Comparison of ENCODE assay signal across 27 cellular contexts in genomic region chr1:205756552-205756951, GRCh38.
DNase-seq lines count a peak whose midpoint lies in the region; TF ChIP-seq lines count a peak whose summit lies in the region.
"Had no signal": no experiment of that assay in that cellular context is flagged by ENCODE, and none has a peak within 500 bp of the region (broad histone marks: within the 10 kb centered on the region; RNA-seq: fewer than 3 reads in every experiment).

No MANE protein-coding gene starts in this region.

- POLR2A ChIA-PET in HEK293 (lab: Yijun Ruan, JAX): no interaction called here

- no peaks in the 10 kb centered on the region for H3K36me3 ChIP-seq in HEK293 (ENCODE audit: control insufficient read depth in 2 of 2, insufficient read depth in 1 of 2, low read length in 2 of 2)
- H3K36me3 ChIP-seq: BE2C; BLaER1; BLaER1 treated with 17β-estradiol and CSF1 and Interleukin-3, amounts not matched to agents 10 nM and 100 nM had no signal

- CTCF ChIA-PET in HEK293 (lab: Yijun Ruan, JAX): no interaction called here

- H3K27ac ChIP-seq in HEK293 (ENCODE audit: extremely low read depth, low read depth, low read length): no peak overlapping the region
- H3K27ac ChIP-seq: 22Rv1; A549; BLaER1; BLaER1 treated with 17β-estradiol and CSF1 and Interleukin-3, amounts not matched to agents 10 nM and 100 nM; C4-2B had no signal

- H3K4me3 ChIP-seq in HEK293 (ENCODE audit: low read depth, low read length): no peak overlapping the region
- H3K4me3 ChIP-seq: A549; BLaER1; BLaER1 treated with 17β-estradiol and CSF1 and Interleukin-3, amounts not matched to agents 10 nM and 100 nM had no signal

- TF ChIP-seq CTCF in HEK293 (tag by site-specific recombination; IDR thresholded peaks at IDR 0.05): no peak

- H3K9me3 ChIP-seq in HEK293 (ENCODE audit: control insufficient read depth, insufficient read depth, low read depth, low read length): no peaks in the 10 kb centered on the region
- H3K9me3 ChIP-seq: A549, BE2C, Caco-2 had no signal

- H3K4me1 ChIP-seq in HEK293 (ENCODE audit: control insufficient read depth, insufficient read depth, low read length): no peaks in the 10 kb centered on the region
- H3K4me1 ChIP-seq: A549; BE2C; BLaER1; BLaER1 treated with 17β-estradiol and CSF1 and Interleukin-3, amounts not matched to agents 10 nM and 100 nM; Caco-2 had no signal

- no peak for DNase-seq in NK-92 treated with Interleukin-12 subunit alpha and Interleukin-12 subunit beta, amount 100 ng/mL, for 24 hours (lab: John Stamatoyannopoulos, UW)
- DNase-seq: 8988T; ACHN; AML-193; BE2C; C1 segment of cervical spinal cord; Caco-2; Calu3; CD4-positive, alpha-beta memory T cell; CD4-positive, alpha-beta T cell; CD4-positive, CD25-positive, alpha-beta regulatory T cell; CD8-positive, alpha-beta memory T cell; CD8-positive, alpha-beta T cell; COR-L47; DMS 273 treated with DMSO at 0.1 percent for 48 hours; DMS153; DMS53; DMS79; DMS79 treated with DMSO at 0.1 percent for 48 hours; DND-41; EL had no signal

TF ChIP-seq in HEK293, 187 proteins besides CTCF, POLR2A, EP300 and RAD21:
- TF ChIP-seq ZNF184 (tag by site-specific recombination; IDR thresholded peaks at IDR 0.05): peak; percentile 95
- TF ChIP-seq ZFP41 (tag by site-specific recombination; IDR thresholded peaks at IDR 0.05; ENCODE audit: borderline replicate concordance): no peak
TF ChIP-seq in HEK293: peak in this region for 1.
